In genomic region chr10:92848441-92849233, GRCh38 we compare ENCODE assay signal across 8 cellular contexts. TPM values are rescaled to one million over a fixed set of nuclear protein-coding genes. Genes with fewer than 3 reads are reported as not detected.
DNase-seq lines count a peak whose midpoint lies in the region; ATAC-seq and TF ChIP-seq lines count a peak whose summit lies in the region.

Gene EXOC6, plus strand, starts transcription at chr10:92848520. Its CDS starts 14 bp downstream, at chr10:92848534.

- H3K4me3 ChIP-seq in astrocyte of the cerebellum (ENCODE audit: low read depth, low read length) (peak within 1 kb of the TSS; percentile 82), hepatocyte (peak within 1 kb of the TSS; percentile 98), retinal pigment epithelial cell (ENCODE audit: low read length) (peak within 1 kb of the TSS; percentile 71)

- no peaks in the 10 kb centered on the region for H3K36me3 ChIP-seq in hepatocyte (replicated peaks; ENCODE audit: insufficient read depth, low read depth)

- no peak for TF ChIP-seq CTCF in astrocyte of the cerebellum (IDR thresholded peaks at IDR 0.05; ENCODE audit: low read depth, low read length, missing control alignments)
- no peak for TF ChIP-seq CTCF in hepatocyte (IDR thresholded peaks at IDR 0.05; ENCODE audit: poor library complexity)
- TF ChIP-seq CTCF in retinal pigment epithelial cell (conservative IDR thresholded peaks at IDR 0.05; ENCODE audit: low read depth, low read length): no peak

- DNase-seq in NCI-H128 (lab: John Stamatoyannopoulos, UW; ENCODE audit: unreplicated experiment): peak; percentile 61
- peak; percentile 71 for DNase-seq in T1000 (lab: John Stamatoyannopoulos, UW)
- peak; percentile 36 for DNase-seq in astrocyte of the cerebellum (ENCODE audit: low read depth)
- DNase-seq in hepatocyte (ENCODE audit: low spot score): peak; percentile 92
- DNase-seq in retinal pigment epithelial cell (ENCODE audit: low read depth): no peak
- no peak for DNase-seq in OCI-M2 (lab: John Stamatoyannopoulos, UW; ENCODE audit: unreplicated experiment)

- no peaks in the 10 kb centered on the region for H3K4me1 ChIP-seq in hepatocyte (ENCODE audit: insufficient read depth)

- TF ChIP-seq POLR2A in GM15510 (IDR thresholded peaks at IDR 0.05; ENCODE audit: borderline replicate concordance, extremely low read depth, insufficient read length): peak; percentile 65

- ATAC-seq in HG02678 (IDR thresholded peaks at IDR 0.05; ENCODE audit: unreplicated experiment): peak; percentile 79

- peak within 1 kb of the TSS; percentile 94 for H3K27ac ChIP-seq in hepatocyte

- H3K27me3 ChIP-seq in hepatocyte: no peaks in the 10 kb centered on the region

- H3K4me2 ChIP-seq in hepatocyte: peak within 1 kb of the TSS; percentile 98

- 1% methylated on average over 59 of the region's 103 CpGs for WGBS in hepatocyte (ENCODE audit: low lambda C conversion rate, missing lambda C conversion rate)

- in situ Hi-C loops in astrocyte of the cerebellum (cut with HindIII; ENCODE audit: low sequenced_read_pairs): no loop called here

- no peaks in the 10 kb centered on the region for H4K20me1 ChIP-seq in hepatocyte (ENCODE audit: insufficient read depth, poor library complexity, severe bottlenecking)

- peak within 1 kb of the TSS; percentile 99 for H2AFZ ChIP-seq in hepatocyte

- no peaks in the 10 kb centered on the region for H3K9me2 ChIP-seq in hepatocyte (replicated peaks; ENCODE audit: insufficient read depth)

- no peaks in the 10 kb centered on the region for H3K9me3 ChIP-seq in hepatocyte (ENCODE audit: low read depth)

- H3K79me2 ChIP-seq in hepatocyte: peaks cover 28% of the 10 kb centered on the region

RNA-seq across cellular contexts. Expression of gene EXOC6, which starts in this region (rescaled TPM):
- total RNA-seq in hepatocyte: 11.7 and 16.0 TPM in 2 replicates
- polyA plus RNA-seq in hepatocyte: 4.0 and 5.8 TPM in 2 replicates

Comparison
In these comparisons a context has a peak if more than half of its experiments do, and no peak if none do; other contexts are left out.
1. DNase-seq: peak in NCI-H128 (single experiment), T1000 (single experiment), astrocyte of the cerebellum (single experiment) and hepatocyte (single experiment); none in retinal pigment epithelial cell (single experiment) and OCI-M2 (single experiment).
2. Peak in every context shown above with its lines, with median percentiles within 50 percentile points of each other: H3K4me3 ChIP-seq.